19 cellular contexts compared by ENCODE assay signal in genomic region chr13:103036268-103036667, GRCh38.
DNase-seq lines count a peak whose midpoint lies in the region; ATAC-seq and TF ChIP-seq lines count a peak whose summit lies in the region.
"Had no signal": no experiment of that assay in that cellular context is flagged by ENCODE, and none has a peak within 500 bp of the region (broad histone marks: within the 10 kb centered on the region; RNA-seq: fewer than 3 reads in every experiment).

No MANE protein-coding gene starts in this region.

- no peak overlapping the region for H3K9ac ChIP-seq in OCI-LY1 (ENCODE audit: low read length)
- H3K9ac ChIP-seq in SU-DHL-6 (ENCODE audit: low read length) = 0 out of 2 replicates have a peak overlapping the region, but pooled peaks have one; percentile 20
- H3K9ac ChIP-seq: BLaER1 had no signal

- H3K27me3 ChIP-seq in OCI-LY1 (ENCODE audit: insufficient read depth, low read length) (no peaks in the 10 kb centered on the region), SU-DHL-6 (ENCODE audit: low read length) (no peaks in the 10 kb centered on the region)
- H3K27me3 ChIP-seq: BLaER1 had no signal

- no peaks in the 10 kb centered on the region for H3K9me2 ChIP-seq in OCI-LY1 (ENCODE audit: low read depth, low read length)
- H3K9me2 ChIP-seq in SU-DHL-6 (replicated peaks; ENCODE audit: insufficient read depth, low read length) = no peaks in the 10 kb centered on the region

- 0 out of 2 replicates have a peak, but pooled peaks have one; percentile 9 for TF ChIP-seq CTCF in C4-2B (conservative IDR thresholded peaks at IDR 0.05)
- TF ChIP-seq CTCF in GM12872 (IDR thresholded peaks at IDR 0.05; ENCODE audit: insufficient read depth, low read depth, low read length) = 0 out of 3 replicates have a peak, but pooled peaks have one; percentile 4
- peak; percentile 52 for TF ChIP-seq CTCF in OCI-LY1 (IDR thresholded peaks at IDR 0.05; ENCODE audit: low read length)
- TF ChIP-seq CTCF in SU-DHL-6 (IDR thresholded peaks at IDR 0.05; ENCODE audit: insufficient read depth, low read length, poor library complexity, severe bottlenecking) = peak; percentile 53

- H3K4me3 ChIP-seq in OCI-LY1 (ENCODE audit: low read depth, low read length, poor library complexity, severe bottlenecking) = no peak overlapping the region
- peak overlapping the region; percentile 38 for H3K4me3 ChIP-seq in SU-DHL-6 (ENCODE audit: insufficient read depth, low read length, poor library complexity, severe bottlenecking)
- H3K4me3 ChIP-seq: BLaER1, GM12878, GM23338 had no signal

- no peaks in the 10 kb centered on the region for H3K79me2 ChIP-seq in OCI-LY1 (ENCODE audit: insufficient read depth, low read length)
- no peaks in the 10 kb centered on the region for H3K79me2 ChIP-seq in SU-DHL-6 (ENCODE audit: insufficient read depth, low read length)

- no peak overlapping the region for H3K4me2 ChIP-seq in OCI-LY1 (ENCODE audit: low read length)
- peak overlapping the region; percentile 74 for H3K4me2 ChIP-seq in SU-DHL-6 (ENCODE audit: low read depth, low read length, poor library complexity, severe bottlenecking)
- H3K4me2 ChIP-seq: BLaER1, GM23338 had no signal

- H4K20me1 ChIP-seq in OCI-LY1 (ENCODE audit: insufficient read depth, low read length) (no peaks in the 10 kb centered on the region), SU-DHL-6 (ENCODE audit: low read depth, low read length) (no peaks in the 10 kb centered on the region)
- H4K20me1 ChIP-seq: BLaER1 had no signal

- H3K36me3 ChIP-seq in OCI-LY1 (ENCODE audit: insufficient read depth, low read length) (no peaks in the 10 kb centered on the region), SU-DHL-6 (ENCODE audit: low read length) (no peaks in the 10 kb centered on the region; the same call in 1 of the 2 replicates)
- H3K36me3 ChIP-seq: BLaER1 had no signal

- H2AFZ ChIP-seq in OCI-LY1 (ENCODE audit: low read length) (no peak overlapping the region), SU-DHL-6 (ENCODE audit: low read depth, low read length, severe bottlenecking) (no peak overlapping the region)
- H2AFZ ChIP-seq: GM23338 had no signal

- no peaks in the 10 kb centered on the region for H3K9me3 ChIP-seq in OCI-LY1 (ENCODE audit: low read length)
- H3K9me3 ChIP-seq in SU-DHL-6 (ENCODE audit: insufficient read depth, low read length) = no peaks in the 10 kb centered on the region

- peaks cover 52% of the 10 kb centered on the region for H3K4me1 ChIP-seq in OCI-LY1 (ENCODE audit: insufficient read depth, low read length, severe bottlenecking)

- H3K27ac ChIP-seq in C4-2B = no peak overlapping the region
- H3K27ac ChIP-seq in OCI-LY1 (ENCODE audit: low read depth, low read length, poor library complexity, severe bottlenecking) = peak overlapping the region; percentile 95
- H3K27ac ChIP-seq in SU-DHL-6 (ENCODE audit: low read depth, low read length) = peak overlapping the region; percentile 97
- H3K27ac ChIP-seq: 22Rv1, BLaER1 had no signal

- H3F3A ChIP-seq in OCI-LY1 (ENCODE audit: insufficient read depth, low read length) (peaks cover 9% of the 10 kb centered on the region), SU-DHL-6 (ENCODE audit: insufficient read depth) (peaks cover 56% of the 10 kb centered on the region)

- ATAC-seq in HG02798 (IDR thresholded peaks at IDR 0.05; ENCODE audit: poor library complexity, unreplicated experiment) = no peak
- ATAC-seq: GM12878, GM23338 had no signal

- no peak for DNase-seq in activated CD4-positive, alpha-beta T cell treated with anti-CD3 and anti-CD28 coated beads for 48 hours
- DNase-seq in T-helper 9 cell = no peak
- no peak for DNase-seq in activated T-cell treated with anti-CD3 and anti-CD28 coated beads for 4 hours
- DNase-seq: CD4-positive, alpha-beta T cell; CD8-positive, alpha-beta memory T cell; DMS 273 treated with DMSO at 0.1 percent for 48 hours; DMS79; GF-D8; H9; HFFc6 had no signal
